ENCODE assay signal across 13 cellular contexts in genomic region chr9:130794923-130795495, GRCh38. TPM values are rescaled to one million over a fixed set of nuclear protein-coding genes. Genes with fewer than 3 reads are reported as not detected.
DNase-seq lines count a peak whose midpoint lies in the region; ATAC-seq and TF ChIP-seq lines count a peak whose summit lies in the region.
"Had no signal": no experiment of that assay in that cellular context is flagged by ENCODE, and none has a peak within 500 bp of the region (broad histone marks: within the 10 kb centered on the region; RNA-seq: fewer than 3 reads in every experiment).

No MANE protein-coding gene starts in this region.

- H3K36me3 ChIP-seq in esophagus (ENCODE audit: control insufficient read depth in 2 of 2, insufficient read depth in 2 of 2, low read length in 1 of 2), result no peaks in the 10 kb centered on the region
- no peaks in the 10 kb centered on the region for H3K36me3 ChIP-seq in muscle layer of colon (ENCODE audit: insufficient read depth, low read length)
- no peaks in the 10 kb centered on the region for H3K36me3 ChIP-seq in upper lobe of right lung

- no peaks in the 10 kb centered on the region for H3K9me3 ChIP-seq in esophagus (ENCODE audit: control insufficient read depth in 2 of 2, insufficient read depth in 1 of 2, low read depth in 1 of 2, low read length in 1 of 2)
- no peaks in the 10 kb centered on the region for H3K9me3 ChIP-seq in muscle layer of colon (ENCODE audit: low read length)
- no peaks in the 10 kb centered on the region for H3K9me3 ChIP-seq in upper lobe of right lung

- H3K9ac ChIP-seq in muscle layer of colon (ENCODE audit: low read length), result no peak overlapping the region

- intact Hi-C loops in upper lobe of right lung (cut with DNase I), result no loop called here

- no peak overlapping the region for H3K4me3 ChIP-seq in esophagus (ENCODE audit: low read depth in 1 of 2, low read length in 2 of 2)
- no peak overlapping the region for H3K4me3 ChIP-seq in muscle layer of colon (ENCODE audit: low read depth in 1 of 2, low read length in 2 of 2)
- no peak overlapping the region for H3K4me3 ChIP-seq in upper lobe of right lung

- 73 to 75% methylated on average over 6 of the region's 6 CpGs for WGBS in esophagus, 2 donors

- H3K27me3 ChIP-seq in esophagus (ENCODE audit: control insufficient read depth in 1 of 2, insufficient read depth in 2 of 2, low read length in 2 of 2) (no peaks in the 10 kb centered on the region), muscle layer of colon (ENCODE audit: control insufficient read depth in 1 of 2, insufficient read depth in 2 of 2, low read length in 2 of 2) (no peaks in the 10 kb centered on the region), upper lobe of right lung (no peaks in the 10 kb centered on the region)

- H3K27ac ChIP-seq in esophagus (ENCODE audit: low read depth in 2 of 2, low read length in 1 of 2) (peak overlapping the region; percentile 67 to 74), muscle layer of colon (ENCODE audit: low read depth, low read length) (peak overlapping the region; percentile 69), upper lobe of right lung (peak overlapping the region; percentile 43)
- H3K27ac ChIP-seq: RWPE1 had no signal

- ATAC-seq in upper lobe of right lung, result peak; percentile 57

- DNase-seq in MV-4-11 (lab: John Stamatoyannopoulos, UW) (peak; percentile 45), upper lobe of right lung (no peak), globus pallidus (ENCODE audit: low spot score) (no peak), NCI-H2029 (lab: John Stamatoyannopoulos, UW) (no peak), NCI-H187 treated with DMSO at 0.1 percent for 48 hours (lab: John Stamatoyannopoulos, UW) (no peak)
- DNase-seq: activated CD4-positive, alpha-beta T cell treated with anti-CD3 and anti-CD28 coated beads, Interleukin-2, amount 50 U/mL, for 48 hours; COR-L47; H7; NCI-H1694; NCI-H526 treated with DMSO at 0.1 percent for 48 hours had no signal

- no peak for TF ChIP-seq CTCF in upper lobe of right lung (IDR thresholded peaks at IDR 0.05)

- no peaks in the 10 kb centered on the region for H3K4me1 ChIP-seq in esophagus (ENCODE audit: control insufficient read depth in 2 of 2, insufficient read depth in 2 of 2, low read length in 1 of 2)
- peaks cover 16% of the 10 kb centered on the region for H3K4me1 ChIP-seq in muscle layer of colon (ENCODE audit: insufficient read depth, low read length)
- peaks cover 13% of the 10 kb centered on the region for H3K4me1 ChIP-seq in upper lobe of right lung

RNA-seq across cellular contexts. Expression of gene ABL1, which starts 40.0 kb away (rescaled TPM):
- 10 to 100 TPM; 13.6 to 19.0 TPM for polyA plus RNA-seq in esophagus
- total RNA-seq in upper lobe of right lung, result 52.1 TPM
